ENCODE assay signal across 9 cellular contexts in the genomic region with DNA sequence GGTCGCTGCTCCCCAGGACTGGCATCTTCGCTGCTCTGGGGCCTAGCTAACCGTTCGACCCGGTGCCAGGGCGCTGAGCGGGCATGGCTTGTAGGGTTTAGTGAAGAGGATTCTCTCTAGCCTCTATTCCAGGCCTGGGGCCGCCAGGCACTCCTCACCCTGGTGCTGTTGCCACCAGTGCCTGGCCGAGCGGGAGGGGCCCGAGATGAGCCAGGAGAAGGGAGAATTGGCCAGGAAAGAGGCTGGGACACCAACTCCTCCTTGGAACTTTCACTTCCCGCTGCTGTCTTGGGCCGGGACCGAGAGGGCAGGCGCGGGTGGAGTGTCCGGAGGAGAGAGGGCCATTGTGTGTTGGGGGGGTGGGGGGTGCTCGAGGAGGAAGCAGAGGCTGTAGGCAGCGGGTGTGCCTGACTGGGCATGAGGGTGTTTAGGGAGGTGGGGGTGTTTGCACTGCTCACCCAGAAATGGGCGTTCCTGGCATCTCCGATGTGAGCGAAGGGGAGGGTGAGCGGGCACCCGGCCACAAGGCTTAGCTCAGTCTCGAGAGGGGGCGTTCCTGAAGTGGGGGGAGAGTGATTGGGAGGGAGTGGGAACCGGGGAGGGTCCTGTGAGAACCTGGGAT. TPM values are rescaled to one million over a fixed set of nuclear protein-coding genes. Genes with fewer than 3 reads are reported as not detected.
DNase-seq lines count a peak whose midpoint lies in the region; ATAC-seq, FAIRE-seq and TF ChIP-seq lines count a peak whose summit lies in the region.
"Had no signal": no experiment of that assay in that cellular context is flagged by ENCODE, and none has a peak within 500 bp of the region (broad histone marks: within the 10 kb centered on the region; RNA-seq: fewer than 3 reads in every experiment).

No MANE protein-coding gene starts in this region.

- FAIRE-seq in urothelium cell line (lab: Jason Lieb, UNC) = no peak
- FAIRE-seq: TTC549 had no signal

- H3K27me3 ChIP-seq in PC-3 (ENCODE audit: low read length) = no peaks in the 10 kb centered on the region

- peak overlapping the region; percentile 99 for H3K4me2 ChIP-seq in PC-3 (ENCODE audit: low read length)

- peaks cover 33% of the 10 kb centered on the region for H3K4me1 ChIP-seq in PC-3 (ENCODE audit: insufficient read depth, low read length)

- TSS peak; percentile 63 for BruUV-seq in PC-3 (replicated peaks; lab: Mats Ljungman, UMichigan)

- no peaks in the 10 kb centered on the region for H3K9me2 ChIP-seq in PC-3 (replicated peaks; ENCODE audit: low read length)

- H4K20me1 ChIP-seq in PC-3 (ENCODE audit: low read length) = peaks cover 3% of the 10 kb centered on the region; the same call in 1 of the 2 replicates

- peak overlapping the region; percentile 81 for H2AFZ ChIP-seq in PC-3 (ENCODE audit: low read length)

- no peaks in the 10 kb centered on the region for H3K27me3 Mint-ChIP-seq in activated T-helper 2 cell treated with anti-CD3 and anti-CD28 coated beads, Interferon-gamma antibody, Interleukin-2, Interleukin-4, amounts not matched to agents 10 μg/mL and 5 μg/mL and 100 μg/mL, durations not matched to agents 14 hours and 24 hours and 36 hours (ENCODE audit: low read depth)
- peaks cover 11% of the 10 kb centered on the region for H3K27me3 Mint-ChIP-seq in nephron progenitor cell (ENCODE audit: low read depth, poor library complexity)

- H3K79me2 ChIP-seq in PC-3 (ENCODE audit: low read length) = peaks cover 35% of the 10 kb centered on the region

- intact Hi-C loops in PC-3 (cut with micrococcal nuclease) = loop anchor here (2.0 to 5.0 kb wide), 2 partner anchors 35 to 49 kb away; a partner anchor contains a TSS
- intact Hi-C loops in activated T-helper 2 cell treated with anti-CD3 and anti-CD28 coated beads, Interferon-gamma antibody, Interleukin-2, Interleukin-4, amounts not matched to agents 10 μg/mL and 5 μg/mL and 100 μg/mL, durations not matched to agents 14 hours and 24 hours and 36 hours (cut with micrococcal nuclease) = loop anchor here (1.0 to 2.0 kb wide), 2 partner anchors 32 to 35 kb away; no protein-coding TSS in a partner anchor

- no peaks in the 10 kb centered on the region for H3K9me3 Mint-ChIP-seq in activated T-helper 2 cell treated with anti-CD3 and anti-CD28 coated beads, Interferon-gamma antibody, Interleukin-2, Interleukin-4, amounts not matched to agents 10 μg/mL and 5 μg/mL and 100 μg/mL, durations not matched to agents 14 hours and 24 hours and 36 hours
- no peaks in the 10 kb centered on the region for H3K9me3 Mint-ChIP-seq in nephron progenitor cell

- peak overlapping the region; percentile 87 for H3K9ac ChIP-seq in PC-3 (ENCODE audit: low read length)

- H3K9me3 ChIP-seq in PC-3 (ENCODE audit: low read length) = no peaks in the 10 kb centered on the region

- peak; percentile 33 for ATAC-seq in PC-3
- no peak for ATAC-seq in GM19035 (IDR thresholded peaks at IDR 0.05; ENCODE audit: unreplicated experiment)

- H3K4me3 Mint-ChIP-seq in activated T-helper 2 cell treated with anti-CD3 and anti-CD28 coated beads, Interferon-gamma antibody, Interleukin-2, Interleukin-4, amounts not matched to agents 10 μg/mL and 5 μg/mL and 100 μg/mL, durations not matched to agents 14 hours and 24 hours and 36 hours (ENCODE audit: low read depth) = peak overlapping the region; percentile 79
- H3K4me3 Mint-ChIP-seq in nephron progenitor cell = peak overlapping the region; percentile 84

- peaks cover 11% of the 10 kb centered on the region for H3K36me3 Mint-ChIP-seq in activated T-helper 2 cell treated with anti-CD3 and anti-CD28 coated beads, Interferon-gamma antibody, Interleukin-2, Interleukin-4, amounts not matched to agents 10 μg/mL and 5 μg/mL and 100 μg/mL, durations not matched to agents 14 hours and 24 hours and 36 hours (ENCODE audit: low read depth)
- H3K36me3 Mint-ChIP-seq in nephron progenitor cell (ENCODE audit: low read depth) = no peaks in the 10 kb centered on the region

- DNase-seq in COLO668 (lab: John Stamatoyannopoulos, UW; ENCODE audit: unreplicated experiment) = peak; percentile 53
- no peak for DNase-seq in HFF-Myc (ENCODE audit: extremely low read depth, low read depth)
- peak; percentile 77 for DNase-seq in PC-3
- DNase-seq in activated T-helper 2 cell treated with anti-CD3 and anti-CD28 coated beads, Interferon-gamma antibody, Interleukin-2, Interleukin-4, amounts not matched to agents 10 μg/mL and 5 μg/mL and 100 μg/mL, durations not matched to agents 14 hours and 24 hours and 36 hours (ENCODE audit: low spot score) = peak; percentile 23
- DNase-seq in fibroblast of the aortic adventitia (ENCODE audit: low read depth) = peak; percentile 22
- peak; percentile 37 for DNase-seq in nephron progenitor cell
- peak; percentile 61 for DNase-seq in urothelium cell line (ENCODE audit: low spot score)

- TF ChIP-seq CTCF in HFF-Myc (IDR thresholded peaks at IDR 0.05; ENCODE audit: low read depth, low read length, missing control alignments) = no peak
- TF ChIP-seq CTCF in PC-3 (conservative IDR thresholded peaks at IDR 0.05; ENCODE audit: low read depth, low read length) = no peak
- no peak for TF ChIP-seq CTCF in fibroblast of the aortic adventitia (IDR thresholded peaks at IDR 0.05; ENCODE audit: insufficient read depth, low read length)
- TF ChIP-seq CTCF in nephron progenitor cell (IDR thresholded peaks at IDR 0.05) = no peak

- H3F3A ChIP-seq in PC-3 (ENCODE audit: low read length, unreplicated experiment) = peaks cover 8% of the 10 kb centered on the region

- POLR2A ChIA-PET in PC-3 (lab: Charles Lee; ENCODE audit: unreplicated experiment) = interaction anchor here (0.6 to 0.7 kb wide), 2 partner anchors 23 to 34 kb away, joined by 15 to 27 read pairs; no protein-coding TSS in a partner anchor

- H3K4me3 ChIP-seq in HFF-Myc (replicated peaks; ENCODE audit: low read depth, low read length) (peak overlapping the region; percentile 89), PC-3 (ENCODE audit: low read length) (peak overlapping the region; percentile 95), fibroblast of the aortic adventitia (ENCODE audit: low read depth, low read length) (peak overlapping the region; percentile 81)

- H3K36me3 ChIP-seq in PC-3 (ENCODE audit: low read depth, low read length) = peaks cover 30% of the 10 kb centered on the region

- no peak overlapping the region for H3K27ac Mint-ChIP-seq in activated T-helper 2 cell treated with anti-CD3 and anti-CD28 coated beads, Interferon-gamma antibody, Interleukin-2, Interleukin-4, amounts not matched to agents 10 μg/mL and 5 μg/mL and 100 μg/mL, durations not matched to agents 14 hours and 24 hours and 36 hours
- H3K27ac Mint-ChIP-seq in nephron progenitor cell = no peak overlapping the region

- CTCF ChIA-PET in PC-3 (lab: Charles Lee) = interaction anchor here (0.6 to 3.4 kb wide), 9 partner anchors 14 to 739 kb away, joined by 3 to 41 read pairs (median 6); a partner anchor contains a TSS

- peaks cover 24% of the 10 kb centered on the region for H3K4me1 Mint-ChIP-seq in activated T-helper 2 cell treated with anti-CD3 and anti-CD28 coated beads, Interferon-gamma antibody, Interleukin-2, Interleukin-4, amounts not matched to agents 10 μg/mL and 5 μg/mL and 100 μg/mL, durations not matched to agents 14 hours and 24 hours and 36 hours (ENCODE audit: low read depth)
- peaks cover 49% of the 10 kb centered on the region for H3K4me1 Mint-ChIP-seq in nephron progenitor cell

- H3K27ac ChIP-seq in PC-3 (ENCODE audit: low read length) = peak overlapping the region; percentile 67

RNA-seq across cellular contexts. Expression of a gene that starts 0.8 kb away (rescaled TPM):
- total RNA-seq in PC-3 (2014; rRNA removed) (334 and 384 TPM in 2 replicates), fibroblast of the aortic adventitia (ENCODE audit: low replicate concordance) (39.0 and 69.9 TPM in 2 replicates)
- 72.0 and 74.8 TPM in 2 replicates for total RNA-seq in activated T-helper 2 cell treated with anti-CD3 and anti-CD28 coated beads, Interferon-gamma antibody, Interleukin-2, Interleukin-4, amounts not matched to agents 10 μg/mL and 5 μg/mL and 100 μg/mL, durations not matched to agents 14 hours and 24 hours and 36 hours

RNA-seq across cellular contexts. Expression of a gene that starts 11.7 kb away (rescaled TPM):
- total RNA-seq in PC-3 (2014; rRNA removed) (36.7 and 37.4 TPM in 2 replicates), fibroblast of the aortic adventitia (ENCODE audit: low replicate concordance) (2.4 and 5.3 TPM in 2 replicates)
- 9.2 and 10.5 TPM in 2 replicates for total RNA-seq in activated T-helper 2 cell treated with anti-CD3 and anti-CD28 coated beads, Interferon-gamma antibody, Interleukin-2, Interleukin-4, amounts not matched to agents 10 μg/mL and 5 μg/mL and 100 μg/mL, durations not matched to agents 14 hours and 24 hours and 36 hours

RNA-seq across cellular contexts. Expression of a gene that starts 18.3 kb away (rescaled TPM):
- not detected in 2 replicates for total RNA-seq in PC-3 (2014; rRNA removed)
- total RNA-seq in activated T-helper 2 cell treated with anti-CD3 and anti-CD28 coated beads, Interferon-gamma antibody, Interleukin-2, Interleukin-4, amounts not matched to agents 10 μg/mL and 5 μg/mL and 100 μg/mL, durations not matched to agents 14 hours and 24 hours and 36 hours = 0.11 TPM in 1 of 2 replicates, not detected in the other
- not detected in 2 replicates for total RNA-seq in fibroblast of the aortic adventitia (ENCODE audit: low replicate concordance)

RNA-seq across cellular contexts. Expression of a gene that starts 18.3 kb away (rescaled TPM):
- 0.18 and 3.0 TPM in 2 replicates for total RNA-seq in PC-3 (2014; rRNA removed)
- 0.21 and 0.80 TPM in 2 replicates for total RNA-seq in activated T-helper 2 cell treated with anti-CD3 and anti-CD28 coated beads, Interferon-gamma antibody, Interleukin-2, Interleukin-4, amounts not matched to agents 10 μg/mL and 5 μg/mL and 100 μg/mL, durations not matched to agents 14 hours and 24 hours and 36 hours
- total RNA-seq in fibroblast of the aortic adventitia (ENCODE audit: low replicate concordance) = 0.09 TPM in 1 of 2 replicates, not detected in the other

RNA-seq across cellular contexts. Expression of a gene that starts 26.7 kb away (rescaled TPM):
- 16.2 and 23.5 TPM in 2 replicates for total RNA-seq in PC-3 (2014; rRNA removed)
- 6.0 and 7.1 TPM in 2 replicates for total RNA-seq in activated T-helper 2 cell treated with anti-CD3 and anti-CD28 coated beads, Interferon-gamma antibody, Interleukin-2, Interleukin-4, amounts not matched to agents 10 μg/mL and 5 μg/mL and 100 μg/mL, durations not matched to agents 14 hours and 24 hours and 36 hours
- 0.90 TPM in 1 of 2 replicates, not detected in the other for total RNA-seq in fibroblast of the aortic adventitia (ENCODE audit: low replicate concordance)
